2 cellular contexts compared by ENCODE assay signal in genomic region chr7:1479287-1479686, GRCh38.
TF ChIP-seq lines count a peak whose summit lies in the region.

No MANE protein-coding gene starts in this region.

TF ChIP-seq in HepG2, 621 proteins besides CTCF, POLR2A, EP300 and RAD21:
- TF ChIP-seq AGO2 (optimal IDR thresholded peaks at IDR 0.05; ENCODE audit: low read depth, low read length): peak; percentile 30
- TF ChIP-seq ZNF564 (CRISPR knock-in tag; IDR thresholded peaks at IDR 0.05): no peak

TF ChIP-seq in K562, 482 proteins besides CTCF, POLR2A, EP300 and RAD21:
- TF ChIP-seq KDM5B (IDR thresholded peaks at IDR 0.05; ENCODE audit: insufficient replicate concordance, low read depth, low read length): no peak
- TF ChIP-seq TFE3 (CRISPR knock-in tag; IDR thresholded peaks at IDR 0.05): no peak
- TF ChIP-seq ZNF124 (CRISPR knock-in tag; IDR thresholded peaks at IDR 0.05): no peak
- peak; percentile 45 for TF ChIP-seq POLR2G (IDR thresholded peaks at IDR 0.05; ENCODE audit: low read depth, low read length)
- no peak for TF ChIP-seq ZFP30 (CRISPR knock-in tag; IDR thresholded peaks at IDR 0.05; ENCODE audit: borderline replicate concordance)
